ENCODE assay signal across 18 cellular contexts in genomic region chr4:57055873-57056272, GRCh38. TPM values are rescaled to one million over a fixed set of nuclear protein-coding genes. Genes with fewer than 3 reads are reported as not detected.
DNase-seq lines count a peak whose midpoint lies in the region; ATAC-seq and TF ChIP-seq lines count a peak whose summit lies in the region.
"Had no signal": no experiment of that assay in that cellular context is flagged by ENCODE, and none has a peak within 500 bp of the region (broad histone marks: within the 10 kb centered on the region; RNA-seq: fewer than 3 reads in every experiment).

No MANE protein-coding gene starts in this region.

- POLR2A ChIA-PET in T-cell (lab: Charles Lee): no interaction called here

- peak overlapping the region; percentile 21 for H2AFZ ChIP-seq in fibroblast of lung (ENCODE audit: low read length)

- peaks cover 0 to 4% (median 0%) of the 10 kb centered on the region in 3 donors for H3K9me3 Mint-ChIP-seq in T-cell
- H3K9me3 Mint-ChIP-seq: activated T-cell treated with anti-CD3 and anti-CD28 coated beads, Interleukin-2, amount 50 U/mL, for 4 hours had no signal

- no peak for TF ChIP-seq CTCF in fibroblast of lung (conservative IDR thresholded peaks at IDR 0.05 in 1 of 2, IDR thresholded peaks at IDR 0.05 in 1 of 2; ENCODE audit: low read depth in 1 of 2, low read length in 2 of 2)
- TF ChIP-seq CTCF in lower lobe of right lung (IDR thresholded peaks at IDR 0.05): no peak
- TF ChIP-seq CTCF in stomach (IDR thresholded peaks at IDR 0.05): no peak

- H4K20me1 ChIP-seq in fibroblast of lung (ENCODE audit: control insufficient read depth, extremely low read depth, insufficient read depth, low read length): no peaks in the 10 kb centered on the region

- H3K36me3 ChIP-seq in fibroblast of lung (ENCODE audit: control insufficient read depth, insufficient read depth, low read length) (no peaks in the 10 kb centered on the region), lower lobe of right lung (no peaks in the 10 kb centered on the region), stomach (no peaks in the 10 kb centered on the region)
- H3K36me3 ChIP-seq: SJCRH30 had no signal

- H3K79me2 ChIP-seq in fibroblast of lung (ENCODE audit: control insufficient read depth, insufficient read depth, low read length): peaks cover 5% of the 10 kb centered on the region

- peak; percentile 37 for DNase-seq in NCI-H1092 treated with DMSO at 0.1 percent for 48 hours (lab: John Stamatoyannopoulos, UW)
- no peak for DNase-seq in fibroblast of lung (ENCODE audit: low read depth in 2 of 2)
- DNase-seq in lower lobe of right lung: no peak
- DNase-seq in stomach: no peak
- no peak for DNase-seq in T-cell
- no peak for DNase-seq in COLO829 (ENCODE audit: low spot score)
- no peak for DNase-seq in NCI-H1417 (lab: John Stamatoyannopoulos, UW)
- DNase-seq: activated CD4-positive, alpha-beta T cell treated with anti-CD3 and anti-CD28 coated beads, Interleukin-2, amount 50 U/mL, for 1 hour; activated T-cell treated with anti-CD3 and anti-CD28 coated beads, Interleukin-2, amount 50 U/mL, for 4 hours; amniotic stem cell; DMS 273 treated with DMSO at 0.1 percent for 48 hours; foreskin fibroblast; naive thymus-derived CD8-positive, alpha-beta T cell; NCI-H2081; NCI-H82; SJCRH30; small intestine had no signal

- H3K9me3 ChIP-seq in fibroblast of lung (ENCODE audit: control insufficient read depth, insufficient read depth, low read depth, low read length) (no peaks in the 10 kb centered on the region), lower lobe of right lung (no peaks in the 10 kb centered on the region), stomach (no peaks in the 10 kb centered on the region)
- H3K9me3 ChIP-seq: SJCRH30 had no signal

- TF ChIP-seq EP300 in stomach (IDR thresholded peaks at IDR 0.05): no peak

- no peak overlapping the region for H3K9ac ChIP-seq in fibroblast of lung (ENCODE audit: insufficient read depth, low read length)

- H3K27ac ChIP-seq in fibroblast of lung (ENCODE audit: insufficient read depth, low read length): no peak overlapping the region
- H3K27ac ChIP-seq in lower lobe of right lung: peak overlapping the region; percentile 15
- peak overlapping the region in 4 of 5 donors; percentile 25 to 62 (median 37) for H3K27ac ChIP-seq in stomach
- H3K27ac ChIP-seq: SJCRH30 had no signal

- CTCF ChIA-PET in T-cell (lab: Charles Lee): no interaction called here

- H3K4me1 ChIP-seq in fibroblast of lung (ENCODE audit: control insufficient read depth, extremely low read depth, insufficient read depth, low read length) (peaks cover 2% of the 10 kb centered on the region), lower lobe of right lung (peaks cover 20% of the 10 kb centered on the region), stomach (peaks cover 0 to 31% (median 13%) of the 10 kb centered on the region in 4 donors)
- H3K4me1 ChIP-seq: SJCRH30 had no signal

- peaks cover 28 to 29% of the 10 kb centered on the region in 2 donors for H3K27me3 Mint-ChIP-seq in T-cell

- H3K4me3 Mint-ChIP-seq in T-cell: no peak overlapping the region
- H3K4me3 Mint-ChIP-seq: activated T-cell treated with anti-CD3 and anti-CD28 coated beads, Interleukin-2, amount 50 U/mL, for 4 hours; naive thymus-derived CD8-positive, alpha-beta T cell had no signal

- H3K4me2 ChIP-seq in fibroblast of lung (ENCODE audit: extremely low read depth, insufficient read depth, low read length): no peak overlapping the region

- ATAC-seq in lower lobe of right lung (peak; percentile 22 to 36), HG03571 (IDR thresholded peaks at IDR 0.05; ENCODE audit: unreplicated experiment) (no peak), T-cell (replicated peaks in 1 of 4) (no peak)
- ATAC-seq: activated T-cell treated with anti-CD3 and anti-CD28 coated beads, Interleukin-2, amount 50 U/mL, for 4 hours; naive thymus-derived CD8-positive, alpha-beta T cell had no signal

- no peak overlapping the region for H3K4me3 ChIP-seq in fibroblast of lung (replicated peaks in 1 of 4; ENCODE audit: control extremely low read depth in 1 of 4, insufficient read depth in 1 of 4, low read depth in 3 of 4, low read length in 4 of 4)
- H3K4me3 ChIP-seq in lower lobe of right lung: no peak overlapping the region
- H3K4me3 ChIP-seq in stomach: peak overlapping the region in 1 of 4 donors; percentile 2
- H3K4me3 ChIP-seq: SJCRH30 had no signal

- H3K4me1 Mint-ChIP-seq in T-cell: no peaks in the 10 kb centered on the region
- H3K4me1 Mint-ChIP-seq: naive thymus-derived CD8-positive, alpha-beta T cell had no signal

- WGBS in stomach, 5 donors: 60 to 72% (median 67%) methylated on average over 14 of the region's 14 CpGs

- H3K27ac Mint-ChIP-seq in T-cell: no peak overlapping the region

- no peaks in the 10 kb centered on the region for H3K36me3 Mint-ChIP-seq in T-cell
- H3K36me3 Mint-ChIP-seq: naive thymus-derived CD8-positive, alpha-beta T cell had no signal

- intact Hi-C loops in lower lobe of right lung (cut with DNase I): no loop called here
- intact Hi-C loops in stomach (cut with DNase I; ENCODE audit: low total_unique reads): no loop called here

- H3K27me3 ChIP-seq in fibroblast of lung (ENCODE audit: control insufficient read depth, insufficient read depth, low read length) (no peaks in the 10 kb centered on the region), lower lobe of right lung (ENCODE audit: low read depth) (no peaks in the 10 kb centered on the region), stomach (no peaks in the 10 kb centered on the region)
- H3K27me3 ChIP-seq: SJCRH30 had no signal

- no peak for TF ChIP-seq POLR2A in stomach (IDR thresholded peaks at IDR 0.05)

RNA-seq across cellular contexts. Expression of gene IGFBP7, which starts 54.3 kb away (rescaled TPM):
- total RNA-seq in fibroblast of lung: 54.8 and 108 TPM in 2 replicates
- 75.3 and 793 TPM in 2 replicates for polyA plus RNA-seq in fibroblast of lung
- polyA plus RNA-seq in fibroblast of lung (2012): 60.8 and 564 TPM in 2 replicates
- polyA minus RNA-seq in fibroblast of lung (ENCODE audit: low replicate concordance): 2.7 and 51.2 TPM in 2 replicates
- total RNA-seq in lower lobe of right lung: 322 TPM
- 100 to 1,000 TPM; 188 to 972 (median 281) TPM for total RNA-seq in stomach
- polyA plus RNA-seq in stomach: 100 to 1,000 TPM in 1 of 3 donors, 10 to 100 TPM in 2; 71.8 to 199 (median 85.9) TPM
- 1 to 10 TPM in 4 of 5 donors, not detected in 1; 1.9 to 2.4 (median 2.0) TPM for total RNA-seq in T-cell
- total RNA-seq: naive thymus-derived CD8-positive, alpha-beta T cell had no signal
- polyA plus RNA-seq: naive thymus-derived CD8-positive, alpha-beta T cell had no signal

Comparison
In these comparisons a context has a peak if more than half of its experiments do, and no peak if none do; other contexts are left out.
1. ATAC-seq: peak in lower lobe of right lung (2 of 2); none in HG03571 (single experiment) and T-cell (0 of 4).
2. RNA of gene IGFBP7, which starts 54.3 kb away (total RNA-seq): 322 TPM in lower lobe of right lung (single experiment), 188 to 972 TPM in stomach and 54.8 to 108 TPM in fibroblast of lung; 1.9 to 2.4 TPM in T-cell; every median in the first group is over 10 times any median in the second.